ENCODE assay signal across 7 cellular contexts in genomic region chr13:63288576-63288975, GRCh38.
"Had no signal": no experiment of that assay in that cellular context is flagged by ENCODE, and none has a peak within 500 bp of the region (broad histone marks: within the 10 kb centered on the region; RNA-seq: fewer than 3 reads in every experiment).

No MANE protein-coding gene starts in this region.

- ATAC-seq: WTC11 had no signal

- H3K36me3 Mint-ChIP-seq: activated naive CD4-positive, alpha-beta T cell treated with anti-CD3 and anti-CD28 coated beads, Interleukin-2, amount 50 U/mL, for 24 hours; WTC11 had no signal

- H3K27me3 Mint-ChIP-seq: activated naive CD4-positive, alpha-beta T cell treated with anti-CD3 and anti-CD28 coated beads, Interleukin-2, amount 50 U/mL, for 24 hours had no signal

- H3K27ac Mint-ChIP-seq: activated naive CD4-positive, alpha-beta T cell treated with anti-CD3 and anti-CD28 coated beads, Interleukin-2, amount 50 U/mL, for 24 hours; T-helper 1 cell treated with Interleukin-12 subunit alpha and Interleukin-12 subunit beta and Interleukin-4 antibody, amounts not matched to agents 30 μg/mL and 1 μg/mL, for 36 hours; WTC11 had no signal

- H3K4me1 Mint-ChIP-seq: activated naive CD4-positive, alpha-beta T cell treated with anti-CD3 and anti-CD28 coated beads, Interleukin-2, amount 50 U/mL, for 24 hours; WTC11 had no signal

- DNase-seq: activated CD4-positive, alpha-beta T cell treated with anti-CD3 and anti-CD28 coated beads for 48 hours; activated effector memory CD4-positive, alpha-beta T cell treated with Interleukin-2 at 50 U/mL for 16 hours; retina; thyroid gland had no signal

- H3K4me3 Mint-ChIP-seq: activated naive CD4-positive, alpha-beta T cell treated with anti-CD3 and anti-CD28 coated beads, Interleukin-2, amount 50 U/mL, for 24 hours; T-helper 1 cell treated with Interleukin-12 subunit alpha and Interleukin-12 subunit beta and Interleukin-4 antibody, amounts not matched to agents 30 μg/mL and 1 μg/mL, for 36 hours; WTC11 had no signal
